ENCODE assay signal across 1 cellular context in genomic region chr18:36348971-36349417, GRCh38.
TF ChIP-seq lines count a peak whose summit lies in the region.

No MANE protein-coding gene starts in this region.

TF ChIP-seq in H1, 55 proteins besides CTCF, POLR2A, EP300 and RAD21 (continued from another document):
- TF ChIP-seq KDM1A (IDR thresholded peaks at IDR 0.05; ENCODE audit: borderline replicate concordance, low read length) (no peak), TBP (IDR thresholded peaks at IDR 0.05; ENCODE audit: low read depth, low read length) (no peak), ATF3 (IDR thresholded peaks at IDR 0.05; ENCODE audit: insufficient read depth, low read depth, low read length) (no peak), SRF (IDR thresholded peaks at IDR 0.05; ENCODE audit: low read depth, low read length) (no peak), EGR1 (IDR thresholded peaks at IDR 0.05; ENCODE audit: borderline replicate concordance, low read depth, low read length) (no peak), ZNF274 (IDR thresholded peaks at IDR 0.05; ENCODE audit: borderline replicate concordance, extremely low read depth, low read length) (no peak), SIN3A (conservative IDR thresholded peaks at IDR 0.05 in 1 of 2, IDR thresholded peaks at IDR 0.05 in 1 of 2; ENCODE audit: low read depth in 1 of 2, low read length in 2 of 2) (no peak), BRCA1 (IDR thresholded peaks at IDR 0.05; ENCODE audit: low read depth, low read length) (no peak)
TF ChIP-seq in H1: peak in this region for 0.
